Comparison of ENCODE assay signal across 8 cellular contexts in genomic region chr14:63852817-63853730, GRCh38. TPM values are rescaled to one million over a fixed set of nuclear protein-coding genes. Genes with fewer than 3 reads are reported as not detected.
DNase-seq lines count a peak whose midpoint lies in the region; ATAC-seq and TF ChIP-seq lines count a peak whose summit lies in the region.

Gene SYNE2 (plus strand): TSS chr14:63853004. CDS start chr14:63909149, 56,145 bp downstream.

- intact Hi-C loops in PC-3 (cut with micrococcal nuclease), result loop anchor here (1.0 to 5.0 kb wide), 4 partner anchors 11 to 211 kb away; partner anchors contain the start of gene WDR89
- intact Hi-C loops in naive thymus-derived CD4-positive, alpha-beta T cell (cut with micrococcal nuclease), result loop anchor here (1.0 to 5.0 kb wide), 11 partner anchors 11 to 688 kb away; partner anchors contain the start of genes SGPP1 (in 2 of the 2), HSPA2 (in 1 of the 2) and MTHFD1 (in 1 of the 2)

- H4K20me1 ChIP-seq in PC-3 (ENCODE audit: low read length), result no peaks in the 10 kb centered on the region

- no peaks in the 10 kb centered on the region for H3K27me3 ChIP-seq in CD8-positive, alpha-beta memory T cell (ENCODE audit: insufficient read depth, low read length, poor library complexity, severe bottlenecking)
- H3K27me3 ChIP-seq in PC-3 (ENCODE audit: low read length), result no peaks in the 10 kb centered on the region
- no peaks in the 10 kb centered on the region for H3K27me3 ChIP-seq in naive thymus-derived CD4-positive, alpha-beta T cell (ENCODE audit: control insufficient read depth in 2 of 2, insufficient read depth in 2 of 2, low read length in 2 of 2)

- H3K4me3 Mint-ChIP-seq in CD8-positive, alpha-beta memory T cell, result peak within 1 kb of the TSS; percentile 93 to 100 (median 99)
- H3K4me3 Mint-ChIP-seq in activated T-cell treated with anti-CD3 and anti-CD28 coated beads, Interleukin-2, amount 50 U/mL, for 72 hours, result peak within 1 kb of the TSS; percentile 96 to 100
- H3K4me3 Mint-ChIP-seq in naive thymus-derived CD4-positive, alpha-beta T cell, result peak within 1 kb of the TSS; percentile 85 to 99 (median 98)

- CTCF ChIA-PET in CD8-positive, alpha-beta memory T cell (lab: Charles Lee), result interaction anchor here (0.6 to 4.7 kb wide), 18 partner anchors 9 to 381 kb away, joined by 3 to 40 read pairs (median 4); no protein-coding TSS in a partner anchor
- CTCF ChIA-PET in PC-3 (lab: Charles Lee), result interaction anchor here (1.0 kb wide), 1 partner anchor 11 kb away, joined by 4 read pairs; no protein-coding TSS in a partner anchor
- CTCF ChIA-PET in naive thymus-derived CD4-positive, alpha-beta T cell (lab: Charles Lee), result interaction anchor here (0.9 to 1.2 kb wide), 5 partner anchors 12 to 442 kb away, joined by 3 to 5 read pairs (median 3); no protein-coding TSS in a partner anchor

- H2AFZ ChIP-seq in PC-3 (ENCODE audit: low read length), result peak within 1 kb of the TSS; percentile 98

- H3K9ac ChIP-seq in PC-3 (ENCODE audit: low read length), result peak within 1 kb of the TSS; percentile 55

- peak within 1 kb of the TSS; percentile 86 for H3K4me2 ChIP-seq in PC-3 (ENCODE audit: low read length)

- H3K4me1 ChIP-seq in CD8-positive, alpha-beta memory T cell (ENCODE audit: insufficient read depth, low read length), result peaks cover 43% of the 10 kb centered on the region
- H3K4me1 ChIP-seq in PC-3 (ENCODE audit: insufficient read depth, low read length), result peaks cover 12% of the 10 kb centered on the region
- peaks cover 29 to 39% of the 10 kb centered on the region in 2 donors for H3K4me1 ChIP-seq in naive thymus-derived CD4-positive, alpha-beta T cell (ENCODE audit: control insufficient read depth in 2 of 2, insufficient read depth in 2 of 2, low read length in 2 of 2)

- H3K79me2 ChIP-seq in PC-3 (ENCODE audit: low read length), result peaks cover 10% of the 10 kb centered on the region

- H3F3A ChIP-seq in PC-3 (ENCODE audit: low read length, unreplicated experiment), result no peaks in the 10 kb centered on the region

- TF ChIP-seq CTCF in PC-3 (conservative IDR thresholded peaks at IDR 0.05; ENCODE audit: low read depth, low read length), result no peak

- peak within 1 kb of the TSS; percentile 82 for H3K4me3 ChIP-seq in CD8-positive, alpha-beta memory T cell (ENCODE audit: low read length)
- H3K4me3 ChIP-seq in PC-3 (ENCODE audit: low read length), result peak within 1 kb of the TSS; percentile 71
- peak within 1 kb of the TSS; percentile 52 for H3K4me3 ChIP-seq in naive thymus-derived CD4-positive, alpha-beta T cell (ENCODE audit: low read length)

- no peaks in the 10 kb centered on the region for H3K9me3 ChIP-seq in CD8-positive, alpha-beta memory T cell (ENCODE audit: low read length)
- no peaks in the 10 kb centered on the region for H3K9me3 ChIP-seq in PC-3 (ENCODE audit: low read length)
- no peaks in the 10 kb centered on the region for H3K9me3 ChIP-seq in naive thymus-derived CD4-positive, alpha-beta T cell (ENCODE audit: control insufficient read depth in 2 of 3, low read length in 3 of 3)

- ATAC-seq in GM19372 (IDR thresholded peaks at IDR 0.05; ENCODE audit: low read depth, unreplicated experiment), result peak; percentile 82
- ATAC-seq in HG03521 (IDR thresholded peaks at IDR 0.05; ENCODE audit: unreplicated experiment), result peak; percentile 85
- ATAC-seq in PC-3, result peak; percentile 86
- peak; percentile 87 to 89 for ATAC-seq in activated T-cell treated with anti-CD3 and anti-CD28 coated beads, Interleukin-2, amount 50 U/mL, for 72 hours (replicated peaks in 1 of 2)
- peak; percentile 90 for ATAC-seq in naive thymus-derived CD4-positive, alpha-beta T cell

- peaks cover 40 to 48% (median 41%) of the 10 kb centered on the region in 3 donors for H3K4me1 Mint-ChIP-seq in CD8-positive, alpha-beta memory T cell
- H3K4me1 Mint-ChIP-seq in activated T-cell treated with anti-CD3 and anti-CD28 coated beads, Interleukin-2, amount 50 U/mL, for 72 hours (ENCODE audit: low read depth), result peaks cover 45% of the 10 kb centered on the region
- peaks cover 30 to 44% (median 42%) of the 10 kb centered on the region in 7 donors for H3K4me1 Mint-ChIP-seq in naive thymus-derived CD4-positive, alpha-beta T cell

- H3K36me3 Mint-ChIP-seq in CD8-positive, alpha-beta memory T cell, result peaks cover 4 to 18% (median 8%) of the 10 kb centered on the region in 3 donors
- H3K36me3 Mint-ChIP-seq in activated T-cell treated with anti-CD3 and anti-CD28 coated beads, Interleukin-2, amount 50 U/mL, for 72 hours (ENCODE audit: insufficient read depth in 2 of 2), result peaks cover 2 to 6% of the 10 kb centered on the region in 2 donors
- peaks cover 0 to 19% (median 0%) of the 10 kb centered on the region in 5 donors for H3K36me3 Mint-ChIP-seq in naive thymus-derived CD4-positive, alpha-beta T cell

- no TSS peak for BruUV-seq in PC-3 (replicated peaks; lab: Mats Ljungman, UMichigan)

- H3K27me3 Mint-ChIP-seq in CD8-positive, alpha-beta memory T cell, result peaks cover 0 to 1% of the 10 kb centered on the region in 2 donors
- peaks cover 9% of the 10 kb centered on the region for H3K27me3 Mint-ChIP-seq in activated T-cell treated with anti-CD3 and anti-CD28 coated beads, Interleukin-2, amount 50 U/mL, for 72 hours (ENCODE audit: low read depth)
- H3K27me3 Mint-ChIP-seq in naive thymus-derived CD4-positive, alpha-beta T cell, result peaks cover 0 to 25% (median 0%) of the 10 kb centered on the region in 5 donors

- POLR2A ChIA-PET in CD8-positive, alpha-beta memory T cell (lab: Charles Lee), result interaction anchor here (0.5 to 3.6 kb wide), 11 partner anchors 11 to 89 kb away, joined by 3 to 48 read pairs (median 3); no protein-coding TSS in a partner anchor
- POLR2A ChIA-PET in PC-3 (lab: Charles Lee; ENCODE audit: unreplicated experiment), result interaction anchor here (0.7 kb wide), 1 partner anchor 57 kb away, joined by 3 read pairs; no protein-coding TSS in a partner anchor
- POLR2A ChIA-PET in naive thymus-derived CD4-positive, alpha-beta T cell (lab: Charles Lee), result interaction anchor here (1.1 to 5.3 kb wide), 5 partner anchors 10 to 87 kb away, joined by 4 to 45 read pairs (median 7); no protein-coding TSS in a partner anchor

- peak; percentile 75 to 85 (median 76) for DNase-seq in CD8-positive, alpha-beta memory T cell
- DNase-seq in PC-3 (peak; percentile 82), fibroblast of gingiva (ENCODE audit: low read depth) (peak; percentile 68)
- peak; percentile 87 to 91 for DNase-seq in activated T-cell treated with anti-CD3 and anti-CD28 coated beads, Interleukin-2, amount 50 U/mL, for 72 hours
- DNase-seq in naive thymus-derived CD4-positive, alpha-beta T cell, result peak; percentile 67 to 89 (median 80)
- peak; percentile 61 to 86 (median 74) for DNase-seq in stimulated activated naive CD4-positive, alpha-beta T cell (lab: John Stamatoyannopoulos, UW)

- H3K9me2 ChIP-seq in PC-3 (replicated peaks; ENCODE audit: low read length), result no peaks in the 10 kb centered on the region

- H3K9me3 Mint-ChIP-seq in CD8-positive, alpha-beta memory T cell, result peaks cover 0 to 9% (median 0%) of the 10 kb centered on the region in 5 donors
- no peaks in the 10 kb centered on the region for H3K9me3 Mint-ChIP-seq in activated T-cell treated with anti-CD3 and anti-CD28 coated beads, Interleukin-2, amount 50 U/mL, for 72 hours
- H3K9me3 Mint-ChIP-seq in naive thymus-derived CD4-positive, alpha-beta T cell, result peaks cover 0 to 3% (median 0%) of the 10 kb centered on the region in 11 donors

- peak within 1 kb of the TSS; percentile 92 to 99 (median 96) for H3K27ac Mint-ChIP-seq in CD8-positive, alpha-beta memory T cell
- peak within 1 kb of the TSS; percentile 95 for H3K27ac Mint-ChIP-seq in activated T-cell treated with anti-CD3 and anti-CD28 coated beads, Interleukin-2, amount 50 U/mL, for 72 hours
- peak within 1 kb of the TSS; percentile 77 to 98 (median 91) for H3K27ac Mint-ChIP-seq in naive thymus-derived CD4-positive, alpha-beta T cell

- H3K36me3 ChIP-seq in CD8-positive, alpha-beta memory T cell (ENCODE audit: insufficient read depth, low read length), result no peaks in the 10 kb centered on the region
- H3K36me3 ChIP-seq in PC-3 (ENCODE audit: low read depth, low read length), result no peaks in the 10 kb centered on the region
- no peaks in the 10 kb centered on the region for H3K36me3 ChIP-seq in naive thymus-derived CD4-positive, alpha-beta T cell (ENCODE audit: control insufficient read depth in 2 of 3, insufficient read depth in 3 of 3, low read length in 3 of 3)

- H3K27ac ChIP-seq in CD8-positive, alpha-beta memory T cell (ENCODE audit: low read depth, low read length), result peak within 1 kb of the TSS; percentile 73
- no peak within 1 kb of the TSS for H3K27ac ChIP-seq in PC-3 (ENCODE audit: low read length)
- H3K27ac ChIP-seq in naive thymus-derived CD4-positive, alpha-beta T cell (ENCODE audit: low read depth, low read length), result peak within 1 kb of the TSS; percentile 72

RNA-seq across cellular contexts. Expression of gene SYNE2, which starts in this region (rescaled TPM):
- total RNA-seq in CD8-positive, alpha-beta memory T cell, result 10 to 100 TPM; 45.2 to 45.6 TPM
- 104 TPM for polyA plus RNA-seq in CD8-positive, alpha-beta memory T cell
- total RNA-seq in PC-3 (2014; rRNA removed), result 16.0 and 20.7 TPM in 2 replicates
- 10 to 100 TPM; 32.3 to 48.8 TPM for total RNA-seq in activated T-cell treated with anti-CD3 and anti-CD28 coated beads, Interleukin-2, amount 50 U/mL, for 72 hours
- 100 to 1,000 TPM in 4 of 5 experiments, 10 to 100 TPM in 1; 77.7 to 170 (median 149) TPM for total RNA-seq in naive thymus-derived CD4-positive, alpha-beta T cell
- polyA plus RNA-seq in naive thymus-derived CD4-positive, alpha-beta T cell, result 10 to 100 TPM; 22.4 to 29.2 TPM
